ENCODE assay signal across 7 cellular contexts in the genomic region with DNA sequence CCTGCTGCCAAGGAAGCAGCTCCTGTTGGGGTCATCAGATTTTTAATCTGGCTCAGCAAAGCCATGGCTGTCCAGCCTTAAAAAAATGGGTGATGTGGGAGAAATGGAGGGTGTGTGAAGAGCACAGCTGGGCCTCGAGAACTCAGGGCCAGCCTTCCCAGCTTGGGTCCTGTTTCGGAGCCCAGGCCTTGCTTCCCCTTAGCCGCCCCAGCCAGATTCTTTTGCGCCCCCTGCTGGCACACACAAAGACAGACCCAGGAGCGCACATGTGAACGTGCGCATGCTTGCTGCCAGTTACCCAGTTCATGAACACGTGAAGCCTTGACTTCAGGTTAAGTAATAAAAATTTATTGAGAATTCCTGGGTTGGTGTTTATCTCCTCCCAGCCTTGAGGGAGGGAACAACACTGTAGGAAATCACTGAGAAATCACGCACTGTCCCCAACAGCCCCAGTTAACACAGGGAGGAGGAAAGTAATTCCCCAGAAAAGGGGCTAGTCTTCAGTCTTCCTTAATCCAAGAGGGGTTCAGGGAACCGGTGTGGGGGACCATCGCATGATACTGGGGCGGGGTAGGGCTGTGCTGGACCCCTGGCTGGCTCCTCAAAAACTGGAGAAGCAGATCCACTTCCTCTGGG. TPM values are rescaled to one million over a fixed set of nuclear protein-coding genes. Genes with fewer than 3 reads are reported as not detected.
DNase-seq lines count a peak whose midpoint lies in the region; ATAC-seq, FAIRE-seq and TF ChIP-seq lines count a peak whose summit lies in the region.

No MANE protein-coding gene starts in this region.

- peaks cover 35% of the 10 kb centered on the region in 2 donors for H3K36me3 ChIP-seq in mucosa of rectum (ENCODE audit: control insufficient read depth in 2 of 2, insufficient read depth in 2 of 2, low read length in 2 of 2)

- FAIRE-seq in GM12892 (lab: Jason Lieb, UNC) = peak; percentile 82

- H3K27me3 ChIP-seq in mucosa of rectum (ENCODE audit: control insufficient read depth in 2 of 2, insufficient read depth in 2 of 2, low read length in 2 of 2) = no peaks in the 10 kb centered on the region

- ATAC-seq in activated CD8-positive, alpha-beta memory T cell treated with anti-CD3 and anti-CD28 coated beads, Interleukin-2, amount 10 ng/mL, durations not matched to agents 7 days and 5 days = peak; percentile 58

- peak; percentile 92 for TF ChIP-seq CTCF in endothelial cell (IDR thresholded peaks at IDR 0.05; ENCODE audit: unreplicated experiment)

- TF ChIP-seq POLR2A in GM12892 (IDR thresholded peaks at IDR 0.05; ENCODE audit: low read depth, low read length) = peak; percentile 70

- peak overlapping the region; percentile 82 for H3K27ac Mint-ChIP-seq in activated CD8-positive, alpha-beta memory T cell treated with anti-CD3 and anti-CD28 coated beads, Interleukin-2, amount 10 ng/mL, durations not matched to agents 7 days and 5 days
- H3K27ac Mint-ChIP-seq in endothelial cell (ENCODE audit: unreplicated experiment) = peak overlapping the region; percentile 77

- no peaks in the 10 kb centered on the region for H3K9me3 ChIP-seq in mucosa of rectum (ENCODE audit: control insufficient read depth in 2 of 2, low read length in 2 of 2)

- peak overlapping the region; percentile 98 to 99 for H3K27ac ChIP-seq in mucosa of rectum (ENCODE audit: low read depth in 2 of 2, low read length in 2 of 2)

- H3K36me3 Mint-ChIP-seq in activated CD8-positive, alpha-beta memory T cell treated with anti-CD3 and anti-CD28 coated beads, Interleukin-2, amount 10 ng/mL, durations not matched to agents 7 days and 5 days = peaks cover 54% of the 10 kb centered on the region
- peaks cover 27% of the 10 kb centered on the region for H3K36me3 Mint-ChIP-seq in endothelial cell (ENCODE audit: low read depth, unreplicated experiment)

- H3K4me3 ChIP-seq in mucosa of rectum (ENCODE audit: low read length in 2 of 2) = peak overlapping the region; percentile 72 to 91

- H3K27me3 Mint-ChIP-seq in activated CD8-positive, alpha-beta memory T cell treated with anti-CD3 and anti-CD28 coated beads, Interleukin-2, amount 10 ng/mL, durations not matched to agents 7 days and 5 days = no peaks in the 10 kb centered on the region
- peaks cover 12% of the 10 kb centered on the region for H3K27me3 Mint-ChIP-seq in endothelial cell (ENCODE audit: unreplicated experiment)

- peak overlapping the region; percentile 86 to 99 for H3K9ac ChIP-seq in mucosa of rectum (ENCODE audit: low read depth in 1 of 2, low read length in 2 of 2)

- H3K4me1 Mint-ChIP-seq in activated CD8-positive, alpha-beta memory T cell treated with anti-CD3 and anti-CD28 coated beads, Interleukin-2, amount 10 ng/mL, durations not matched to agents 7 days and 5 days = peaks cover 61% of the 10 kb centered on the region
- H3K4me1 Mint-ChIP-seq in endothelial cell (ENCODE audit: unreplicated experiment) = peaks cover 39% of the 10 kb centered on the region

- H3K4me3 Mint-ChIP-seq in activated CD8-positive, alpha-beta memory T cell treated with anti-CD3 and anti-CD28 coated beads, Interleukin-2, amount 10 ng/mL, durations not matched to agents 7 days and 5 days = no peak overlapping the region
- peak overlapping the region; percentile 80 for H3K4me3 Mint-ChIP-seq in endothelial cell (ENCODE audit: unreplicated experiment)

- CTCF ChIA-PET in activated CD8-positive, alpha-beta memory T cell treated with anti-CD3 and anti-CD28 coated beads, Interleukin-2, amount 10 ng/mL, durations not matched to agents 7 days and 5 days (lab: Charles Lee) = interaction anchor here (0.7 to 13.5 kb wide), 17 partner anchors 9 to 167 kb away, joined by 3 to 709 read pairs (median 5); partner anchors contain the start of genes ATN1, C12orf57, C1RL and PTPN6

- no peaks in the 10 kb centered on the region for H3K9me3 Mint-ChIP-seq in activated CD8-positive, alpha-beta memory T cell treated with anti-CD3 and anti-CD28 coated beads, Interleukin-2, amount 10 ng/mL, durations not matched to agents 7 days and 5 days (ENCODE audit: low read depth)
- H3K9me3 Mint-ChIP-seq in endothelial cell (ENCODE audit: unreplicated experiment) = no peaks in the 10 kb centered on the region

- H3K4me1 ChIP-seq in mucosa of rectum (ENCODE audit: control insufficient read depth in 2 of 2, insufficient read depth in 2 of 2, low read length in 2 of 2) = peaks cover 63 to 68% of the 10 kb centered on the region in 2 donors

- peak; percentile 85 for DNase-seq in GM12892 (ENCODE audit: insufficient read length)
- peak; percentile 65 for DNase-seq in HT1080 (ENCODE audit: low read depth)
- DNase-seq in NK-92 (lab: John Stamatoyannopoulos, UW; ENCODE audit: unreplicated experiment) = peak; percentile 13
- peak; percentile 91 for DNase-seq in activated CD8-positive, alpha-beta memory T cell treated with anti-CD3 and anti-CD28 coated beads, Interleukin-2, amount 10 ng/mL, durations not matched to agents 7 days and 5 days
- peak; percentile 86 for DNase-seq in endothelial cell (ENCODE audit: low spot score)
- DNase-seq in stimulated activated CD8-positive, alpha-beta memory T cell treated with anti-CD3 and anti-CD28 coated beads, Interleukin-4, amount 100 ng/mL, for 48 hours = peak; percentile 92

RNA-seq across cellular contexts. Expression of gene PHB2, which starts 5.3 kb away (rescaled TPM):
- 315 TPM for polyA plus RNA-seq in GM12892 (2012; ENCODE audit: missing spikeins)
- total RNA-seq in HT1080 (2014; rRNA removed; shearing (Covaris generic)) = 647 and 649 TPM in 2 replicates
- polyA plus RNA-seq in HT1080 (2015; cell fraction: cytosol; rRNA removed) = 443 and 502 TPM in 2 replicates
- 281 and 310 TPM in 2 replicates for polyA plus RNA-seq in HT1080 (2015; cell fraction: nucleus; rRNA removed)
- total RNA-seq in activated CD8-positive, alpha-beta memory T cell treated with anti-CD3 and anti-CD28 coated beads, Interleukin-2, amount 10 ng/mL, durations not matched to agents 7 days and 5 days = 100 to 1,000 TPM; 211 to 271 TPM
- 288 TPM for total RNA-seq in endothelial cell (ENCODE audit: unreplicated experiment)

RNA-seq across cellular contexts. Expression of gene EMG1, which starts 5.6 kb away (rescaled TPM):
- 109 TPM for polyA plus RNA-seq in GM12892 (2012; ENCODE audit: missing spikeins)
- 107 and 122 TPM in 2 replicates for total RNA-seq in HT1080 (2014; rRNA removed; shearing (Covaris generic))
- polyA plus RNA-seq in HT1080 (2015; cell fraction: cytosol; rRNA removed) = 77.2 and 80.0 TPM in 2 replicates
- 74.1 and 75.8 TPM in 2 replicates for polyA plus RNA-seq in HT1080 (2015; cell fraction: nucleus; rRNA removed)
- 10 to 100 TPM; 59.9 to 69.5 TPM for total RNA-seq in activated CD8-positive, alpha-beta memory T cell treated with anti-CD3 and anti-CD28 coated beads, Interleukin-2, amount 10 ng/mL, durations not matched to agents 7 days and 5 days
- 37.3 TPM for total RNA-seq in endothelial cell (ENCODE audit: unreplicated experiment)

RNA-seq across cellular contexts. Expression of gene PTPN6, which starts 14.0 kb away (rescaled TPM):
- polyA plus RNA-seq in GM12892 (2012; ENCODE audit: missing spikeins) = 286 TPM
- 0.05 and 0.37 TPM in 2 replicates for total RNA-seq in HT1080 (2014; rRNA removed; shearing (Covaris generic))
- 0.26 and 0.29 TPM in 2 replicates for polyA plus RNA-seq in HT1080 (2015; cell fraction: cytosol; rRNA removed)
- polyA plus RNA-seq in HT1080 (2015; cell fraction: nucleus; rRNA removed) = 0.32 TPM in 1 of 2 replicates, not detected in the other
- 100 to 1,000 TPM; 283 to 367 TPM for total RNA-seq in activated CD8-positive, alpha-beta memory T cell treated with anti-CD3 and anti-CD28 coated beads, Interleukin-2, amount 10 ng/mL, durations not matched to agents 7 days and 5 days
- total RNA-seq in endothelial cell (ENCODE audit: unreplicated experiment) = 22.1 TPM

RNA-seq across cellular contexts. Expression of gene C12orf57, which starts 21.3 kb away (rescaled TPM):
- polyA plus RNA-seq in GM12892 (2012; ENCODE audit: missing spikeins) = 175 TPM
- total RNA-seq in HT1080 (2014; rRNA removed; shearing (Covaris generic)) = 127 and 201 TPM in 2 replicates
- 166 and 174 TPM in 2 replicates for polyA plus RNA-seq in HT1080 (2015; cell fraction: cytosol; rRNA removed)
- 61.3 and 74.6 TPM in 2 replicates for polyA plus RNA-seq in HT1080 (2015; cell fraction: nucleus; rRNA removed)
- 100 to 1,000 TPM; 120 to 132 TPM for total RNA-seq in activated CD8-positive, alpha-beta memory T cell treated with anti-CD3 and anti-CD28 coated beads, Interleukin-2, amount 10 ng/mL, durations not matched to agents 7 days and 5 days
- 225 TPM for total RNA-seq in endothelial cell (ENCODE audit: unreplicated experiment)

RNA-seq across cellular contexts. Expression of gene RNU7-1, which starts 21.5 kb away (rescaled TPM):
- not detected for polyA plus RNA-seq in GM12892 (2012; ENCODE audit: missing spikeins)
- not detected in 2 replicates for total RNA-seq in HT1080 (2014; rRNA removed; shearing (Covaris generic))
- not detected in 2 replicates for polyA plus RNA-seq in HT1080 (2015; cell fraction: cytosol; rRNA removed)
- polyA plus RNA-seq in HT1080 (2015; cell fraction: nucleus; rRNA removed) = not detected in 2 replicates
- not detected for total RNA-seq in activated CD8-positive, alpha-beta memory T cell treated with anti-CD3 and anti-CD28 coated beads, Interleukin-2, amount 10 ng/mL, durations not matched to agents 7 days and 5 days
- not detected for total RNA-seq in endothelial cell (ENCODE audit: unreplicated experiment)

Comparison
In these comparisons a context has a peak if more than half of its experiments do, and no peak if none do; other contexts are left out.
1. Peak in every context shown above with its lines: DNase-seq, ATAC-seq, H3K4me3 ChIP-seq and H3K27ac ChIP-seq.
2. DNase-seq: peak in every context shown above with its lines; median percentile 92 in stimulated activated CD8-positive, alpha-beta memory T cell treated with anti-CD3 and anti-CD28 coated beads, Interleukin-4, amount 100 ng/mL, for 48 hours; 91 in activated CD8-positive, alpha-beta memory T cell treated with anti-CD3 and anti-CD28 coated beads, Interleukin-2, amount 10 ng/mL, durations not matched to agents 7 days and 5 days; 86 in endothelial cell; 85 in GM12892; 65 in HT1080; 13 in NK-92.
3. RNA of gene PTPN6, which starts 14.0 kb away (total RNA-seq): 283 to 367 TPM in activated CD8-positive, alpha-beta memory T cell treated with anti-CD3 and anti-CD28 coated beads, Interleukin-2, amount 10 ng/mL, durations not matched to agents 7 days and 5 days and 22.1 TPM in endothelial cell (single experiment); 0.05 to 0.37 TPM in HT1080; every median in the first group is over 10 times any median in the second.